ENCODE assay signal across 22 cellular contexts in the genomic region with DNA sequence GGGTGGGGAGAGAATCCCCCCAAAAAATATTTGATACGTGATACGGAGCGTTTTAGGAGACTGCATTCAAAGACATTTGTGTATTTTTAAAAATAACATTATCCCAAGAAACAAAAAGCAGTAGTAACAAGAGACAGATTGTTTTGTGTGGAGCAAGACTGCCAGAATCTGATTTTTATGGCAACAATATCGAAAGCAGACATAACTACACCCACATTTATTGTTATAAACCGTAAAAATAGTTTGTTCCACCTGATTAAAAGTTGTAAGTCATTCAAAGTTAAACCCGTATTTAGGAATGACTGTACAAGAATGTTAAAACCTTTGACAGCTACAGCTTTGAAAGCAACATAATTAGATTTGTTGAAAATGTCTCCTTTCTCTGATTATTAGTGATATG. TPM values are rescaled to one million over a fixed set of nuclear protein-coding genes. Genes with fewer than 3 reads are reported as not detected.
DNase-seq lines count a peak whose midpoint lies in the region; ATAC-seq and TF ChIP-seq lines count a peak whose summit lies in the region.
"Had no signal": no experiment of that assay in that cellular context is flagged by ENCODE, and none has a peak within 500 bp of the region (broad histone marks: within the 10 kb centered on the region; RNA-seq: fewer than 3 reads in every experiment).

No MANE protein-coding gene starts in this region.

- H3K36me3 ChIP-seq in ACC112 (ENCODE audit: insufficient read depth, low read length) (no peaks in the 10 kb centered on the region), HUES48 (ENCODE audit: control insufficient read depth, insufficient read depth, low read length) (no peaks in the 10 kb centered on the region)

- H3K9me3 Mint-ChIP-seq in brain (peaks cover 0 to 3% (median 0%) of the 10 kb centered on the region in 5 experiments), neural crest cell (no peaks in the 10 kb centered on the region)
- H3K9me3 Mint-ChIP-seq: CD8-positive, alpha-beta memory T cell; memory B cell; stimulated activated memory B cell treated with anti-CD40 and anti-IgM and Interleukin-4, amounts not matched to agents 10 μg/mL and 1 μg/mL and 100 μg/mL, for 72 hours; T-cell had no signal

- H3K36me3 Mint-ChIP-seq in brain (no peaks in the 10 kb centered on the region), neural crest cell (ENCODE audit: low read depth) (no peaks in the 10 kb centered on the region)
- H3K36me3 Mint-ChIP-seq: CD8-positive, alpha-beta memory T cell; memory B cell; stimulated activated memory B cell treated with anti-CD40 and anti-IgM and Interleukin-4, amounts not matched to agents 10 μg/mL and 1 μg/mL and 100 μg/mL, for 72 hours; T-cell had no signal

- no peaks in the 10 kb centered on the region for H3K9me3 ChIP-seq in HUES48 (ENCODE audit: control insufficient read depth, insufficient read depth, low read length)
- H3K9me3 ChIP-seq: testis had no signal

- no peak for TF ChIP-seq CTCF in brain (conservative IDR thresholded peaks at IDR 0.05)
- TF ChIP-seq CTCF in neural crest cell (conservative IDR thresholded peaks at IDR 0.05), result no peak

- peaks cover 29% of the 10 kb centered on the region for H3K79me2 ChIP-seq in ACC112 (ENCODE audit: control insufficient read depth, insufficient read depth, low read length, unreplicated experiment)

- H3K4me1 Mint-ChIP-seq in brain (peaks cover 56% of the 10 kb centered on the region), neural crest cell (peaks cover 22% of the 10 kb centered on the region)

- H3K27ac ChIP-seq in ACC112 (ENCODE audit: low read depth, low read length) (no peak overlapping the region), HUES48 (ENCODE audit: low read depth, low read length) (no peak overlapping the region)
- H3K27ac ChIP-seq: testis had no signal

- H2AFZ ChIP-seq in ACC112 (ENCODE audit: low read length, unreplicated experiment), result peak overlapping the region; percentile 21

- H3K27me3 ChIP-seq in ACC112 (ENCODE audit: insufficient read depth, low read length) (peaks cover 37% of the 10 kb centered on the region), HUES48 (ENCODE audit: control insufficient read depth, insufficient read depth, low read length) (peaks cover 82% of the 10 kb centered on the region)
- H3K27me3 ChIP-seq: testis had no signal

- in situ Hi-C loops in ACHN (cut with HindIII; ENCODE audit: low pct_ligation_motif_present, low pct_unique_long_range_greater_than_20kb, low sequenced_read_pairs), result no loop called here

- no peak for DNase-seq in neural crest cell (ENCODE audit: low read depth, low spot score)
- DNase-seq in ACHN, result no peak
- DNase-seq in 8988T, result no peak
- DNase-seq: activated CD4-positive, alpha-beta T cell treated with anti-CD3 and anti-CD28 coated beads, Interleukin-2, amount 50 U/mL, for 4 hours; activated naive CD4-positive, alpha-beta T cell treated with Interleukin-2 at 50 U/mL for 16 hours; anterior cingulate cortex; CD8-positive, alpha-beta memory T cell; cerebellar nuclear complex; effector CD8-positive, alpha-beta T cell; HFFc6; NCI-H1105; NCI-H2081 treated with DMSO at 0.1 percent for 48 hours; T-cell; testis had no signal

- H3K9ac ChIP-seq in HUES48 (ENCODE audit: low read depth, low read length), result no peak overlapping the region

- H3K27ac Mint-ChIP-seq in brain, result peak overlapping the region in 3 of 5 experiments; percentile 91 to 96 (median 96)
- H3K27ac Mint-ChIP-seq in neural crest cell (ENCODE audit: unreplicated experiment), result no peak overlapping the region
- H3K27ac Mint-ChIP-seq: CD8-positive, alpha-beta memory T cell; HFFc6; memory B cell; stimulated activated memory B cell treated with anti-CD40 and anti-IgM and Interleukin-4, amounts not matched to agents 10 μg/mL and 1 μg/mL and 100 μg/mL, for 72 hours; T-cell had no signal

- H3K4me3 Mint-ChIP-seq in brain (peak overlapping the region; percentile 13 to 95 (median 92)), neural crest cell (peak overlapping the region; percentile 87)
- H3K4me3 Mint-ChIP-seq: HFFc6; memory B cell; stimulated activated memory B cell treated with anti-CD40 and anti-IgM and Interleukin-4, amounts not matched to agents 10 μg/mL and 1 μg/mL and 100 μg/mL, for 72 hours; T-cell had no signal

- ATAC-seq in HG02885 (IDR thresholded peaks at IDR 0.05; ENCODE audit: poor library complexity, unreplicated experiment) (no peak), HG02938 (IDR thresholded peaks at IDR 0.05; ENCODE audit: unreplicated experiment) (no peak)
- ATAC-seq: K562; stimulated activated memory B cell treated with anti-CD40 and anti-IgM and Interleukin-4, amounts not matched to agents 10 μg/mL and 1 μg/mL and 100 μg/mL, for 72 hours; T-cell had no signal

- H3K4me1 ChIP-seq in ACC112 (ENCODE audit: control insufficient read depth, insufficient read depth, low read length, unreplicated experiment) (peaks cover 16% of the 10 kb centered on the region), HUES48 (ENCODE audit: control insufficient read depth, insufficient read depth, low read length) (peaks cover 42% of the 10 kb centered on the region)
- H3K4me1 ChIP-seq: testis had no signal

- H3K4me3 ChIP-seq in ACC112 (ENCODE audit: low read depth, low read length) (peak overlapping the region; percentile 83), HUES48 (ENCODE audit: low read depth, low read length) (0 out of 2 replicates have a peak overlapping the region, but pooled peaks have one; percentile 65)
- H3K4me3 ChIP-seq: K562 had no signal

- peaks cover 49% of the 10 kb centered on the region for H3K27me3 Mint-ChIP-seq in brain
- H3K27me3 Mint-ChIP-seq in neural crest cell (ENCODE audit: low read depth), result peaks cover 90% of the 10 kb centered on the region

RNA-seq across cellular contexts. Expression of a gene that starts 2.6 kb away (rescaled TPM):
- 13.5 TPM for polyA plus RNA-seq in brain (ENCODE audit: insufficient read depth, low read depth, low replicate concordance)
- total RNA-seq in neural crest cell, result 0.86 and 1.6 TPM in 2 replicates
- total RNA-seq: CD8-positive, alpha-beta memory T cell; HFFc6 had no signal
- polyA plus RNA-seq: CD8-positive, alpha-beta memory T cell had no signal
